In genomic region chr18:75316826-75317225, GRCh38 we compare ENCODE assay signal across 24 cellular contexts.
"Had no signal": no experiment of that assay in that cellular context is flagged by ENCODE, and none has a peak within 500 bp of the region (broad histone marks: within the 10 kb centered on the region; RNA-seq: fewer than 3 reads in every experiment).

No MANE protein-coding gene starts in this region.

- FAIRE-seq: colon, endometrium, frontal cortex, islet of Langerhans, keratinocyte had no signal

- H3K27me3 ChIP-seq: foreskin keratinocyte, gastroesophageal sphincter, heart left ventricle, hepatocyte, left lung had no signal

- H3K4me3 ChIP-seq: coronary artery, gastroesophageal sphincter, heart left ventricle, hepatocyte, left lung, lower lobe of right lung had no signal

- H3K36me3 ChIP-seq: gastroesophageal sphincter, heart left ventricle, left lung, lower lobe of right lung had no signal

- DNase-seq: dermis blood vessel endothelial cell; effector CD8-positive, alpha-beta T cell; effector memory CD8-positive, alpha-beta T cell; endodermal cell; erythroblast; foreskin keratinocyte; heart left ventricle; hypothalamus; left cardiac atrium; left lung; left ventricle myocardium superior; lower lobe of right lung; mesenchymal stem cell; midbrain had no signal

- H3K27ac ChIP-seq: coronary artery, epithelial cell of prostate, foreskin keratinocyte, gastroesophageal sphincter, heart left ventricle, hepatocyte, left lung, lower lobe of right lung had no signal

- ATAC-seq: effector memory CD8-positive, alpha-beta T cell; esophagus mucosa; foreskin keratinocyte; gastroesophageal sphincter; heart left ventricle; left cardiac atrium; left lung; left ventricle myocardium superior; lower lobe of right lung had no signal

- H3K4me1 ChIP-seq: foreskin keratinocyte, gastroesophageal sphincter, heart left ventricle, left lung, lower lobe of right lung had no signal

- H3K9me3 ChIP-seq: gastroesophageal sphincter, heart left ventricle, left lung, lower lobe of right lung had no signal
